In genomic region chr22:22951035-22951434, GRCh38 we compare ENCODE assay signal across 20 cellular contexts.
"Had no signal": no experiment of that assay in that cellular context is flagged by ENCODE, and none has a peak within 500 bp of the region (broad histone marks: within the 10 kb centered on the region; RNA-seq: fewer than 3 reads in every experiment).

No MANE protein-coding gene starts in this region.

- H3K4me1 ChIP-seq: adrenal gland, breast epithelium, colonic mucosa, foreskin keratinocyte, pancreas, right lobe of liver, tibial artery had no signal

- H3K4me3 ChIP-seq: adrenal gland, breast epithelium, colonic mucosa, pancreas, right lobe of liver, skin epidermis, tibial artery had no signal

- H3K36me3 ChIP-seq: adrenal gland, breast epithelium, colonic mucosa, neutrophil, pancreas, right lobe of liver, tibial artery, WERI-Rb-1 had no signal

- DNase-seq: activated CD4-positive, alpha-beta T cell treated with anti-CD3 and anti-CD28 coated beads for 1 hour; activated CD4-positive, alpha-beta T cell treated with anti-CD3 and anti-CD28 coated beads, Interleukin-2, amount 50 U/mL, for 1 hour; colonic mucosa; foreskin keratinocyte; glutamatergic neuron; hippocampal formation; left ventricle myocardium superior; mammary epithelial cell; midbrain; pancreas; right lobe of liver; stimulated activated CD4-positive, alpha-beta T cell treated with anti-CD3 and anti-CD28 coated beads, Interleukin-1b, Interleukin-23, amount 100 ng/mL, for 48 hours; stimulated activated naive CD8-positive, alpha-beta T cell treated with anti-CD3 and anti-CD28 coated beads, Interleukin-15, amount 100 ng/mL, for 72 hours; T-cell; tibial artery; WERI-Rb-1 had no signal

- H3K9me3 ChIP-seq: adrenal gland, breast epithelium, colonic mucosa, neutrophil, pancreas, right lobe of liver, tibial artery had no signal

- H3K27ac ChIP-seq: adrenal gland, breast epithelium, colonic mucosa, foreskin keratinocyte, neutrophil, pancreas, right lobe of liver, skin epidermis, tibial artery, WERI-Rb-1 had no signal

- H3K27me3 ChIP-seq: colonic mucosa, pancreas, right lobe of liver had no signal
